ENCODE assay signal across 1 cellular context in the genomic region with DNA sequence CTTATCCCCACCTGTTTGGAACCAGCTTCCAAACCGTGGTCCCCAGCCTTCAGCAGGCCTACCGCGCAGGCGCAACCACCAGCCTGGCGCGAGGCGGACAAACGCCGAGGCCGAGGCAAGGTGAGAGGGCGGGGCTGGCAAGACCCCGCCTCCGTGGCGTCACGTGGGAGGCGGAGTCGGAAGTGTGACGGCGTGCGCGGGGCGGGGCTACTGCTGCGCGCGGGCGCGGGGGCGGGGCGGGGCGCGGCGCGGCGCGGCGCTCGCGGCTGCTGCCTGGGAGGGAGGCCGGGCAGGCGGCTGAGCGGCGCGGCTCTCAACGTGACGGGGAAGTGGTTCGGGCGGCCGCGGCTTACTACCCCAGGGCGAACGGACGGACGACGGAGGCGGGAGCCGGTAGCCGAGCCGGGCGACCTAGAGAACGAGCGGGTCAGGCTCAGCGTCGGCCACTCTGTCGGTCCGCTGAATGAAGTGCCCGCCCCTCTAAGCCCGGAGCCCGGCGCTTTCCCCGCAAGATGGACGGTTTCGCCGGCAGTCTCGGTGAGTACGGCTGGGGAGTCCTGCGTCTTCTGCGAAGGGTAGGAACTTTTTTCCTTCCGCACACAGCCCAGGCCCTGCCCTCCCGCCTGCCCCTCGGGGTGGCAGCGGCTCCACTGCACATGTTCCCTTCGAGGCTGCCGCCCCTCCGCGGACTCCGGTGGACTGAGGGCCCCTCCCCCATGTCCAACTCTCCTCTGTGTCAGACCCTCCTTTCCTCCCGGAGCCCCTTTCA.
TF ChIP-seq lines count a peak whose summit lies in the region.

A gene with protein sequence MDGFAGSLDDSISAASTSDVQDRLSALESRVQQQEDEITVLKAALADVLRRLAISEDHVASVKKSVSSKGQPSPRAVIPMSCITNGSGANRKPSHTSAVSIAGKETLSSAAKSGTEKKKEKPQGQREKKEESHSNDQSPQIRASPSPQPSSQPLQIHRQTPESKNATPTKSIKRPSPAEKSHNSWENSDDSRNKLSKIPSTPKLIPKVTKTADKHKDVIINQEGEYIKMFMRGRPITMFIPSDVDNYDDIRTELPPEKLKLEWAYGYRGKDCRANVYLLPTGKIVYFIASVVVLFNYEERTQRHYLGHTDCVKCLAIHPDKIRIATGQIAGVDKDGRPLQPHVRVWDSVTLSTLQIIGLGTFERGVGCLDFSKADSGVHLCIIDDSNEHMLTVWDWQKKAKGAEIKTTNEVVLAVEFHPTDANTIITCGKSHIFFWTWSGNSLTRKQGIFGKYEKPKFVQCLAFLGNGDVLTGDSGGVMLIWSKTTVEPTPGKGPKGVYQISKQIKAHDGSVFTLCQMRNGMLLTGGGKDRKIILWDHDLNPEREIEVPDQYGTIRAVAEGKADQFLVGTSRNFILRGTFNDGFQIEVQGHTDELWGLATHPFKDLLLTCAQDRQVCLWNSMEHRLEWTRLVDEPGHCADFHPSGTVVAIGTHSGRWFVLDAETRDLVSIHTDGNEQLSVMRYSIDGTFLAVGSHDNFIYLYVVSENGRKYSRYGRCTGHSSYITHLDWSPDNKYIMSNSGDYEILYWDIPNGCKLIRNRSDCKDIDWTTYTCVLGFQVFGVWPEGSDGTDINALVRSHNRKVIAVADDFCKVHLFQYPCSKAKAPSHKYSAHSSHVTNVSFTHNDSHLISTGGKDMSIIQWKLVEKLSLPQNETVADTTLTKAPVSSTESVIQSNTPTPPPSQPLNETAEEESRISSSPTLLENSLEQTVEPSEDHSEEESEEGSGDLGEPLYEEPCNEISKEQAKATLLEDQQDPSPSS (plus strand): TSS at position 254 of the 769 bp plus-strand sequence. CDS start 259 bp downstream, at position 513.

TF ChIP-seq in HepG2, 621 proteins besides CTCF, POLR2A, EP300 and RAD21 (continued from another document and continues in another):
- TF ChIP-seq ZKSCAN1 (IDR thresholded peaks at IDR 0.05; ENCODE audit: low read length) (no peak), ZNF263 (CRISPR knock-in tag; IDR thresholded peaks at IDR 0.05) (peak; percentile 30), ZZZ3 (CRISPR knock-in tag; IDR thresholded peaks at IDR 0.05; ENCODE audit: borderline replicate concordance) (peak; percentile 26; the same call in 1 of the 2 replicates), PHF20 (CRISPR knock-in tag; IDR thresholded peaks at IDR 0.05) (peak; percentile 50), ZNF124 (CRISPR knock-in tag; IDR thresholded peaks at IDR 0.05) (peak; percentile 54; the same call in 1 of the 2 replicates), REXO4 (CRISPR knock-in tag; IDR thresholded peaks at IDR 0.05; ENCODE audit: borderline replicate concordance) (no peak), RNF2 (conservative IDR thresholded peaks at IDR 0.05; ENCODE audit: low read depth) (peak; percentile 71; the same call in 1 of the 2 replicates), IRF2 (CRISPR knock-in tag; IDR thresholded peaks at IDR 0.05) (peak; percentile 90), HOXA3 (CRISPR knock-in tag; IDR thresholded peaks at IDR 0.05) (peak; percentile 56; the same call in 1 of the 2 replicates), ZFP37 (CRISPR knock-in tag; IDR thresholded peaks at IDR 0.05; ENCODE audit: borderline replicate concordance) (0 out of 2 replicates have a peak, but pooled peaks have one; percentile 56), SNRNP70 (IDR thresholded peaks at IDR 0.05; ENCODE audit: low read depth, low read length) (no peak), TCF12 (IDR thresholded peaks at IDR 0.05) (no peak), TCF12 (CRISPR knock-in tag; IDR thresholded peaks at IDR 0.05) (peak; percentile 77; the same call in 1 of the 2 replicates), NFE2L1 (CRISPR knock-in tag; IDR thresholded peaks at IDR 0.05; ENCODE audit: borderline replicate concordance) (0 out of 2 replicates have a peak, but pooled peaks have one; percentile 26), ZNF367 (CRISPR knock-in tag; IDR thresholded peaks at IDR 0.05; ENCODE audit: borderline replicate concordance) (no peak), ZNF225 (CRISPR knock-in tag; IDR thresholded peaks at IDR 0.05) (peak; percentile 68; the same call in 1 of the 2 replicates), SIX1 (CRISPR knock-in tag; IDR thresholded peaks at IDR 0.05; ENCODE audit: borderline replicate concordance) (0 out of 2 replicates have a peak, but pooled peaks have one; percentile 24), KMT2A (CRISPR knock-in tag; IDR thresholded peaks at IDR 0.05) (peak; percentile 80), ZNF446 (CRISPR knock-in tag; IDR thresholded peaks at IDR 0.05) (peak; percentile 98), KDM5B (CRISPR knock-in tag; IDR thresholded peaks at IDR 0.05; ENCODE audit: borderline replicate concordance) (peak; percentile 66), ZNF780A (CRISPR knock-in tag; IDR thresholded peaks at IDR 0.05) (peak; percentile 64; the same call in 1 of the 2 replicates), TP53 (CRISPR knock-in tag; conservative IDR thresholded peaks at IDR 0.05) (peak; percentile 52; the same call in 1 of the 2 replicates), PAWR (CRISPR knock-in tag; IDR thresholded peaks at IDR 0.05; ENCODE audit: borderline replicate concordance) (no peak; the same call in 1 of the 2 replicates), RBAK (CRISPR knock-in tag; IDR thresholded peaks at IDR 0.05) (0 out of 2 replicates have a peak, but pooled peaks have one; percentile 9), NCOR1 (IDR thresholded peaks at IDR 0.05; ENCODE audit: borderline replicate concordance, low read length) (no peak)
- TF ChIP-seq, protein P1, sequence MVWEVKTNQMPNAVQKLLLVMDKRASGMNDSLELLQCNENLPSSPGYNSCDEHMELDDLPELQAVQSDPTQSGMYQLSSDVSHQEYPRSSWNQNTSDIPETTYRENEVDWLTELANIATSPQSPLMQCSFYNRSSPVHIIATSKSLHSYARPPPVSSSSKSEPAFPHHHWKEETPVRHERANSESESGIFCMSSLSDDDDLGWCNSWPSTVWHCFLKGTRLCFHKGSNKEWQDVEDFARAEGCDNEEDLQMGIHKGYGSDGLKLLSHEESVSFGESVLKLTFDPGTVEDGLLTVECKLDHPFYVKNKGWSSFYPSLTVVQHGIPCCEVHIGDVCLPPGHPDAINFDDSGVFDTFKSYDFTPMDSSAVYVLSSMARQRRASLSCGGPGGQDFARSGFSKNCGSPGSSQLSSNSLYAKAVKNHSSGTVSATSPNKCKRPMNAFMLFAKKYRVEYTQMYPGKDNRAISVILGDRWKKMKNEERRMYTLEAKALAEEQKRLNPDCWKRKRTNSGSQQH (CRISPR knock-in tag; IDR thresholded peaks at IDR 0.05; ENCODE audit: low read depth) = peak; percentile 17; the same call in 1 of the 2 replicates
- TF ChIP-seq, protein P2, sequence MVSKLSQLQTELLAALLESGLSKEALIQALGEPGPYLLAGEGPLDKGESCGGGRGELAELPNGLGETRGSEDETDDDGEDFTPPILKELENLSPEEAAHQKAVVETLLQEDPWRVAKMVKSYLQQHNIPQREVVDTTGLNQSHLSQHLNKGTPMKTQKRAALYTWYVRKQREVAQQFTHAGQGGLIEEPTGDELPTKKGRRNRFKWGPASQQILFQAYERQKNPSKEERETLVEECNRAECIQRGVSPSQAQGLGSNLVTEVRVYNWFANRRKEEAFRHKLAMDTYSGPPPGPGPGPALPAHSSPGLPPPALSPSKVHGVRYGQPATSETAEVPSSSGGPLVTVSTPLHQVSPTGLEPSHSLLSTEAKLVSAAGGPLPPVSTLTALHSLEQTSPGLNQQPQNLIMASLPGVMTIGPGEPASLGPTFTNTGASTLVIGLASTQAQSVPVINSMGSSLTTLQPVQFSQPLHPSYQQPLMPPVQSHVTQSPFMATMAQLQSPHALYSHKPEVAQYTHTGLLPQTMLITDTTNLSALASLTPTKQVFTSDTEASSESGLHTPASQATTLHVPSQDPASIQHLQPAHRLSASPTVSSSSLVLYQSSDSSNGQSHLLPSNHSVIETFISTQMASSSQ (IDR thresholded peaks at IDR 0.05; ENCODE audit: low read depth) = no peak
- TF ChIP-seq, protein P2 (CRISPR knock-in tag; IDR thresholded peaks at IDR 0.05; ENCODE audit: borderline replicate concordance) = peak; percentile 51
- TF ChIP-seq, protein P3, sequence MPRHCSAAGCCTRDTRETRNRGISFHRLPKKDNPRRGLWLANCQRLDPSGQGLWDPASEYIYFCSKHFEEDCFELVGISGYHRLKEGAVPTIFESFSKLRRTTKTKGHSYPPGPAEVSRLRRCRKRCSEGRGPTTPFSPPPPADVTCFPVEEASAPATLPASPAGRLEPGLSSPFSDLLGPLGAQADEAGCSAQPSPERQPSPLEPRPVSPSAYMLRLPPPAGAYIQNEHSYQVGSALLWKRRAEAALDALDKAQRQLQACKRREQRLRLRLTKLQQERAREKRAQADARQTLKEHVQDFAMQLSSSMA (CRISPR knock-in tag; IDR thresholded peaks at IDR 0.05) = 0 out of 2 replicates have a peak, but pooled peaks have one; percentile 6
- TF ChIP-seq, protein P4, sequence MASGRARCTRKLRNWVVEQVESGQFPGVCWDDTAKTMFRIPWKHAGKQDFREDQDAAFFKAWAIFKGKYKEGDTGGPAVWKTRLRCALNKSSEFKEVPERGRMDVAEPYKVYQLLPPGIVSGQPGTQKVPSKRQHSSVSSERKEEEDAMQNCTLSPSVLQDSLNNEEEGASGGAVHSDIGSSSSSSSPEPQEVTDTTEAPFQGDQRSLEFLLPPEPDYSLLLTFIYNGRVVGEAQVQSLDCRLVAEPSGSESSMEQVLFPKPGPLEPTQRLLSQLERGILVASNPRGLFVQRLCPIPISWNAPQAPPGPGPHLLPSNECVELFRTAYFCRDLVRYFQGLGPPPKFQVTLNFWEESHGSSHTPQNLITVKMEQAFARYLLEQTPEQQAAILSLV (CRISPR knock-in tag; IDR thresholded peaks at IDR 0.05; ENCODE audit: borderline replicate concordance) = peak; percentile 65; the same call in 1 of the 2 replicates
- TF ChIP-seq, protein P5, sequence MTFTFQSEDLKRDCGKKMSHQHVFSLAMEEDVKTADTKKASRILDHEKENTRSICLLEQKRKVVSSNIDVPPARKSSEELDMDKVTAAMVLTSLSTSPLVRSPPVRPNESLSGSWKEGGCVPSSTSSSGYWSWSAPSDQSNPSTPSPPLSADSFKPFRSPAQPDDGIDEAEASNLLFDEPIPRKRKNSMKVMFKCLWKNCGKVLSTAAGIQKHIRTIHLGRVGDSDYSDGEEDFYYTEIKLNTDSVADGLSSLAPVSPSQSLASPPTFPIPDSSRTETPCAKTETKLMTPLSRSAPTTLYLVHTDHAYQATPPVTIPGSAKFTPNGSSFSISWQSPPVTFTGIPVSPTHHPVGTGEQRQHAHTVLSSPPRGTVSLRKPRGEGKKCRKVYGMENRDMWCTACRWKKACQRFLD (CRISPR knock-in tag; IDR thresholded peaks at IDR 0.05; ENCODE audit: borderline replicate concordance) = 0 out of 2 replicates have a peak, but pooled peaks have one; percentile 9
- TF ChIP-seq, protein P6, sequence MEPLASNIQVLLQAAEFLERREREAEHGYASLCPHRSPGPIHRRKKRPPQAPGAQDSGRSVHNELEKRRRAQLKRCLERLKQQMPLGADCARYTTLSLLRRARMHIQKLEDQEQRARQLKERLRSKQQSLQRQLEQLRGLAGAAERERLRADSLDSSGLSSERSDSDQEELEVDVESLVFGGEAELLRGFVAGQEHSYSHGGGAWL (CRISPR knock-in tag; IDR thresholded peaks at IDR 0.05) = peak; percentile 93
- TF ChIP-seq, protein P7, sequence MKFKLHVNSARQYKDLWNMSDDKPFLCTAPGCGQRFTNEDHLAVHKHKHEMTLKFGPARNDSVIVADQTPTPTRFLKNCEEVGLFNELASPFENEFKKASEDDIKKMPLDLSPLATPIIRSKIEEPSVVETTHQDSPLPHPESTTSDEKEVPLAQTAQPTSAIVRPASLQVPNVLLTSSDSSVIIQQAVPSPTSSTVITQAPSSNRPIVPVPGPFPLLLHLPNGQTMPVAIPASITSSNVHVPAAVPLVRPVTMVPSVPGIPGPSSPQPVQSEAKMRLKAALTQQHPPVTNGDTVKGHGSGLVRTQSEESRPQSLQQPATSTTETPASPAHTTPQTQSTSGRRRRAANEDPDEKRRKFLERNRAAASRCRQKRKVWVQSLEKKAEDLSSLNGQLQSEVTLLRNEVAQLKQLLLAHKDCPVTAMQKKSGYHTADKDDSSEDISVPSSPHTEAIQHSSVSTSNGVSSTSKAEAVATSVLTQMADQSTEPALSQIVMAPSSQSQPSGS (CRISPR knock-in tag; IDR thresholded peaks at IDR 0.05) = peak; percentile 7; the same call in 1 of the 2 replicates
- TF ChIP-seq, protein P8, sequence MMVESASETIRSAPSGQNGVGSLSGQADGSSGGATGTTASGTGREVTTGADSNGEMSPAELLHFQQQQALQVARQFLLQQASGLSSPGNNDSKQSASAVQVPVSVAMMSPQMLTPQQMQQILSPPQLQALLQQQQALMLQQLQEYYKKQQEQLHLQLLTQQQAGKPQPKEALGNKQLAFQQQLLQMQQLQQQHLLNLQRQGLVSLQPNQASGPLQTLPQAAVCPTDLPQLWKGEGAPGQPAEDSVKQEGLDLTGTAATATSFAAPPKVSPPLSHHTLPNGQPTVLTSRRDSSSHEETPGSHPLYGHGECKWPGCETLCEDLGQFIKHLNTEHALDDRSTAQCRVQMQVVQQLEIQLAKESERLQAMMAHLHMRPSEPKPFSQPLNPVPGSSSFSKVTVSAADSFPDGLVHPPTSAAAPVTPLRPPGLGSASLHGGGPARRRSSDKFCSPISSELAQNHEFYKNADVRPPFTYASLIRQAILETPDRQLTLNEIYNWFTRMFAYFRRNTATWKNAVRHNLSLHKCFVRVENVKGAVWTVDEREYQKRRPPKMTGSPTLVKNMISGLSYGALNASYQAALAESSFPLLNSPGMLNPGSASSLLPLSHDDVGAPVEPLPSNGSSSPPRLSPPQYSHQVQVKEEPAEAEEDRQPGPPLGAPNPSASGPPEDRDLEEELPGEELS (CRISPR knock-in tag; IDR thresholded peaks at IDR 0.05) = peak; percentile 55; the same call in 1 of the 2 replicates
- TF ChIP-seq, protein P9, sequence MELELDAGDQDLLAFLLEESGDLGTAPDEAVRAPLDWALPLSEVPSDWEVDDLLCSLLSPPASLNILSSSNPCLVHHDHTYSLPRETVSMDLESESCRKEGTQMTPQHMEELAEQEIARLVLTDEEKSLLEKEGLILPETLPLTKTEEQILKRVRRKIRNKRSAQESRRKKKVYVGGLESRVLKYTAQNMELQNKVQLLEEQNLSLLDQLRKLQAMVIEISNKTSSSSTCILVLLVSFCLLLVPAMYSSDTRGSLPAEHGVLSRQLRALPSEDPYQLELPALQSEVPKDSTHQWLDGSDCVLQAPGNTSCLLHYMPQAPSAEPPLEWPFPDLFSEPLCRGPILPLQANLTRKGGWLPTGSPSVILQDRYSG (CRISPR knock-in tag; IDR thresholded peaks at IDR 0.05) = peak; percentile 72; the same call in 1 of the 2 replicates
